Comparison of ENCODE assay signal across 1 cellular context in the genomic region with DNA sequence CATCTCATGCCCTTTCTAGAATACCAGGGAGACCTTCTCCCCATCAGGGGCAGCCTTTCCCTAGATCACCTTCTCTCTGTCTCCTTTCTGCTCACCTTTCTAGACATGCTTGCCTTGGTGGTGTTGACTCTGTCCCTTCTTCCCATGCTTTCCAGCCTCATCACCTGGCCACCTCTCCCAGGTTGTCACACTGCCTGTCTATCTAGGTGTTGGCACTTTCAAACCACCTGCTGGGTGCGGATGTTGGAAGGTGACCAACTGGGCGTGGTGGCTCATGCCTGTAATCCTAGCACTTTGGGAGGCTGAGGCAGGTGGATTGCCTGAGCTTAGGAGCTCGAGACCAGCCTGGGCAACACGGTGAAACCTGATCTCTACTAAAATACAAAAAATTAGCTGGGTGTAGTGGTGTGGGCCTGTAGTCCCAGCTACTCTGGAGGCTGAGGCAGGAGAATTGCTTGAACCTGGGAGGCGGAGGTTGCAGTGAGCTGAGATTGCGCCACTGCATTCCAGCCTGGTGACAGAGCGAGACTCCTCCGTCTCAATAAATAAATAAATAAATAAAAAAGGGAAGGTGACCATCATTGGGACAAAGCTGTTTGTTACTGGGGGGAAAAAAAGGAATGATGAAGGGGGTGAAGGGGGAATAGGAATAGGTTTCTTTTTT. TPM values are rescaled to one million over a fixed set of nuclear protein-coding genes. Genes with fewer than 3 reads are reported as not detected.
"Had no signal": no experiment of that assay in that cellular context is flagged by ENCODE, and none has a peak within 500 bp of the region (broad histone marks: within the 10 kb centered on the region; RNA-seq: fewer than 3 reads in every experiment).

No MANE protein-coding gene starts in this region.

RNA-seq across cellular contexts. Expression of gene NKD1, which starts 44.2 kb away (rescaled TPM):
- total RNA-seq: fibroblast of villous mesenchyme had no signal
